14 cellular contexts compared by ENCODE assay signal in the genomic region with DNA sequence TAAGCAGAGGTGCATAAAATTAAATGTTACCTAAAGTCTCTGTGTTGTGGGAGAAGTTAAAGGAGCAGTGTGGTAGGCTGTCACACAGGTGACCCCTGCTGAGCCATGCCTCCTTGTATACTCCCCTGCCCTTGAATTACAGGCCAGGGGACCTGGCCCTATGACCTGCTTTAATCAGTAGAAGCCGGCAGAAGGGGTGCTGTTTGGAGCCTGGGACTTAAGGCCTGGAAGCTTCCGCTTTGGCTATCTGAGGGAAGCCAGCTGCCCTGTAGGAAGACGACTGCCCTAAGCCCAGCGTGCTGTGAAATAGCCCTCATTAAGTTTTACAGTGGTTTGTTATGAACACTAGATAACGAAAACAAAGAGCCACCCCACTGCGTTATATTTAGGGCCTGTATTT. TPM values are rescaled to one million over a fixed set of nuclear protein-coding genes. Genes with fewer than 3 reads are reported as not detected.
DNase-seq lines count a peak whose midpoint lies in the region; TF ChIP-seq lines count a peak whose summit lies in the region.
"Had no signal": no experiment of that assay in that cellular context is flagged by ENCODE, and none has a peak within 500 bp of the region (broad histone marks: within the 10 kb centered on the region; RNA-seq: fewer than 3 reads in every experiment).

No MANE protein-coding gene starts in this region.

- H3K4me2 ChIP-seq in smooth muscle cell: peak overlapping the region; percentile 77

- H3K9ac ChIP-seq in liver (ENCODE audit: low read depth in 1 of 2, low read length in 2 of 2) (no peak overlapping the region), smooth muscle cell (ENCODE audit: low read depth) (no peak overlapping the region)

- H3K36me3 Mint-ChIP-seq in activated naive CD4-positive, alpha-beta T cell treated with anti-CD3 and anti-CD28 coated beads, Interleukin-2, amount 10 ng/mL, durations not matched to agents 7 days and 5 days: no peaks in the 10 kb centered on the region
- H3K36me3 Mint-ChIP-seq: CD4-positive, CD25-positive, alpha-beta regulatory T cell; T-cell had no signal

- H3K36me3 ChIP-seq in liver (ENCODE audit: control insufficient read depth in 4 of 4, insufficient read depth in 3 of 4, low read depth in 1 of 4, low read length in 3 of 4) (no peaks in the 10 kb centered on the region), smooth muscle cell (ENCODE audit: low read depth) (no peaks in the 10 kb centered on the region)

- no peaks in the 10 kb centered on the region for H3K4me1 Mint-ChIP-seq in activated naive CD4-positive, alpha-beta T cell treated with anti-CD3 and anti-CD28 coated beads, Interleukin-2, amount 10 ng/mL, durations not matched to agents 7 days and 5 days
- H3K4me1 Mint-ChIP-seq: CD4-positive, CD25-positive, alpha-beta regulatory T cell; T-cell had no signal

- peak overlapping the region in 30 of 59 donors; percentile 5 to 78 (median 52) for H3K27ac ChIP-seq in dorsolateral prefrontal cortex
- H3K27ac ChIP-seq in liver (ENCODE audit: low read depth in 1 of 2, low read length in 2 of 2): peak overlapping the region; percentile 38 to 47
- peak overlapping the region; percentile 83 for H3K27ac ChIP-seq in smooth muscle cell (ENCODE audit: low read depth)

- H2AFZ ChIP-seq in smooth muscle cell (ENCODE audit: low read depth): no peak overlapping the region

- intact Hi-C loops in dorsolateral prefrontal cortex (cut with DNase I): loop anchor here in 1 of 2 donors (2.0 kb wide), 1 partner anchor 131 kb away; no protein-coding TSS in a partner anchor

- peaks cover 4% of the 10 kb centered on the region for H3F3A ChIP-seq in smooth muscle cell (ENCODE audit: low read depth)

- TF ChIP-seq CTCF in dorsolateral prefrontal cortex (IDR thresholded peaks at IDR 0.05 in 54 of 56, conservative IDR thresholded peaks at IDR 0.05 in 2 of 56; ENCODE audit: low read depth in 1 of 56, partially characterized antibody in 56 of 56) (no peak), liver (IDR thresholded peaks at IDR 0.05; ENCODE audit: low read depth, low read length, missing input control) (no peak), smooth muscle cell (IDR thresholded peaks at IDR 0.05; ENCODE audit: borderline replicate concordance, insufficient read depth, poor library complexity, severe bottlenecking) (no peak)

- H3K27me3 ChIP-seq in dorsolateral prefrontal cortex (no peaks in the 10 kb centered on the region), liver (ENCODE audit: control insufficient read depth in 4 of 4, insufficient read depth in 4 of 4, low read length in 3 of 4) (no peaks in the 10 kb centered on the region), smooth muscle cell (ENCODE audit: low read depth) (no peaks in the 10 kb centered on the region)

- H3K9me3 ChIP-seq in liver (ENCODE audit: control insufficient read depth in 4 of 4, low read length in 3 of 4) (no peaks in the 10 kb centered on the region), smooth muscle cell (replicated peaks; ENCODE audit: low read depth) (no peaks in the 10 kb centered on the region)

- DNase-seq in NCI-H510A (lab: John Stamatoyannopoulos, UW): peak; percentile 66
- DNase-seq in dorsolateral prefrontal cortex: no peak
- DNase-seq in smooth muscle cell (lab: John Stamatoyannopoulos, UW; ENCODE audit: unreplicated experiment): peak; percentile 28
- no peak for DNase-seq in activated naive CD4-positive, alpha-beta T cell treated with anti-CD3 and anti-CD28 coated beads, Interleukin-2, amount 10 ng/mL, durations not matched to agents 7 days and 5 days
- no peak for DNase-seq in NCI-H1436 (lab: John Stamatoyannopoulos, UW)
- DNase-seq in ureter (ENCODE audit: low spot score): no peak
- DNase-seq: activated CD4-positive, alpha-beta T cell treated with anti-CD3 and anti-CD28 coated beads, Interleukin-2, amount 50 U/mL, for 4 hours; CD4-positive, CD25-positive, alpha-beta regulatory T cell; KBM-7; NCI-H1930; T-cell had no signal

- no peak overlapping the region for H3K4me3 Mint-ChIP-seq in activated naive CD4-positive, alpha-beta T cell treated with anti-CD3 and anti-CD28 coated beads, Interleukin-2, amount 10 ng/mL, durations not matched to agents 7 days and 5 days
- H3K4me3 Mint-ChIP-seq: CD4-positive, CD25-positive, alpha-beta regulatory T cell; stimulated activated naive CD8-positive, alpha-beta T cell treated with anti-CD3 and anti-CD28 coated beads, Interleukin-15, Interleukin-2, amounts not matched to agents 100 ng/mL and 50 ng/mL, for 24 hours; T-cell had no signal

- H3K9me3 Mint-ChIP-seq in activated naive CD4-positive, alpha-beta T cell treated with anti-CD3 and anti-CD28 coated beads, Interleukin-2, amount 10 ng/mL, durations not matched to agents 7 days and 5 days: no peaks in the 10 kb centered on the region
- H3K9me3 Mint-ChIP-seq: CD4-positive, CD25-positive, alpha-beta regulatory T cell; stimulated activated naive CD8-positive, alpha-beta T cell treated with anti-CD3 and anti-CD28 coated beads, Interleukin-15, Interleukin-2, amounts not matched to agents 100 ng/mL and 50 ng/mL, for 24 hours; T-cell had no signal

- no peaks in the 10 kb centered on the region for H3K79me2 ChIP-seq in smooth muscle cell (ENCODE audit: low read depth)

- peaks cover 10% of the 10 kb centered on the region for H3K27me3 Mint-ChIP-seq in activated naive CD4-positive, alpha-beta T cell treated with anti-CD3 and anti-CD28 coated beads, Interleukin-2, amount 10 ng/mL, durations not matched to agents 7 days and 5 days
- H3K27me3 Mint-ChIP-seq: stimulated activated naive CD8-positive, alpha-beta T cell treated with anti-CD3 and anti-CD28 coated beads, Interleukin-15, Interleukin-2, amounts not matched to agents 100 ng/mL and 50 ng/mL, for 24 hours had no signal

- no peak overlapping the region for H3K27ac Mint-ChIP-seq in activated naive CD4-positive, alpha-beta T cell treated with anti-CD3 and anti-CD28 coated beads, Interleukin-2, amount 10 ng/mL, durations not matched to agents 7 days and 5 days
- H3K27ac Mint-ChIP-seq: CD4-positive, CD25-positive, alpha-beta regulatory T cell; stimulated activated naive CD8-positive, alpha-beta T cell treated with anti-CD3 and anti-CD28 coated beads, Interleukin-15, Interleukin-2, amounts not matched to agents 100 ng/mL and 50 ng/mL, for 24 hours; T-cell had no signal

- H3K4me3 ChIP-seq in dorsolateral prefrontal cortex (no peak overlapping the region), liver (ENCODE audit: low read depth in 1 of 3, low read length in 3 of 3) (no peak overlapping the region), smooth muscle cell (no peak overlapping the region)

- CTCF ChIA-PET in activated naive CD4-positive, alpha-beta T cell treated with anti-CD3 and anti-CD28 coated beads, Interleukin-2, amount 10 ng/mL, durations not matched to agents 7 days and 5 days (lab: Charles Lee): no interaction called here

- TF ChIP-seq RAD21 in liver (IDR thresholded peaks at IDR 0.05): no peak

- H3K4me1 ChIP-seq in liver (ENCODE audit: control insufficient read depth in 4 of 4, insufficient read depth in 4 of 4, low read length in 3 of 4) (no peaks in the 10 kb centered on the region), smooth muscle cell (ENCODE audit: low read depth) (peaks cover 9% of the 10 kb centered on the region)

- 51% methylated on average over 6 of the region's 6 CpGs for WGBS in liver
- WGBS in smooth muscle cell (ENCODE audit: low lambda C conversion rate): 4% methylated on average over 6 of the region's 6 CpGs

- H4K20me1 ChIP-seq in smooth muscle cell (ENCODE audit: low read depth): no peaks in the 10 kb centered on the region

TF ChIP-seq in liver, 16 proteins besides CTCF, POLR2A, EP300 and RAD21:
- TF ChIP-seq FOXA2 (IDR thresholded peaks at IDR 0.05) (no peak), NR2F2 (IDR thresholded peaks at IDR 0.05) (peak; percentile 73)

RNA-seq across cellular contexts. Expression of a gene that starts 34.1 kb away (rescaled TPM):
- total RNA-seq in dorsolateral prefrontal cortex (1 to 10 TPM in 15 of 120 experiments, under 1 TPM in 3, not detected in 102; 0.80 to 3.1 (median 1.5) TPM), liver (under 1 TPM in 1 of 2 donors, not detected in 1; 0.79 TPM), smooth muscle cell (not detected in 2 replicates), ureter (not detected)
- polyA plus RNA-seq in liver (not detected), smooth muscle cell (not detected in 2 replicates)
- total RNA-seq: posterior vena cava had no signal

Comparison
In these comparisons a context has a peak if more than half of its experiments do, and no peak if none do; other contexts are left out.
1. DNase-seq: peak in NCI-H510A (single experiment) and smooth muscle cell (single experiment); none in dorsolateral prefrontal cortex (0 of 10), activated naive CD4-positive, alpha-beta T cell treated with anti-CD3 and anti-CD28 coated beads, Interleukin-2, amount 10 ng/mL, durations not matched to agents 7 days and 5 days (single experiment), NCI-H1436 (single experiment) and ureter (single experiment).
2. Peak in every context shown above with its lines, with median percentiles within 50 percentile points of each other: H3K27ac ChIP-seq.